ENCODE assay signal across 27 cellular contexts in genomic region chr22:30843245-30843644, GRCh38.
DNase-seq lines count a peak whose midpoint lies in the region; ATAC-seq, FAIRE-seq and TF ChIP-seq lines count a peak whose summit lies in the region.
"Had no signal": no experiment of that assay in that cellular context is flagged by ENCODE, and none has a peak within 500 bp of the region (broad histone marks: within the 10 kb centered on the region; RNA-seq: fewer than 3 reads in every experiment).

No MANE protein-coding gene starts in this region.

- H3K27me3 ChIP-seq in astrocyte (ENCODE audit: insufficient read depth, low read length): no peaks in the 10 kb centered on the region
- H3K27me3 ChIP-seq: testis had no signal

- DNase-seq in M059J (ENCODE audit: low read depth) (peak; percentile 61), astrocyte (ENCODE audit: low read depth) (peak; percentile 69), left lobe of liver (ENCODE audit: low spot score) (peak; percentile 22), urothelium cell line (ENCODE audit: low spot score) (peak; percentile 2), NCI-H2227 (lab: John Stamatoyannopoulos, UW; ENCODE audit: unreplicated experiment) (no peak), NOMO-1 (lab: John Stamatoyannopoulos, UW; ENCODE audit: unreplicated experiment in 2 of 2) (no peak)
- no peak for DNase-seq in activated naive CD4-positive, alpha-beta T cell treated with Interleukin-2 at 50 U/mL for 16 hours
- DNase-seq: activated CD4-positive, alpha-beta T cell treated with anti-CD3 and anti-CD28 coated beads for 4 hours; activated naive CD4-positive, alpha-beta T cell treated with anti-CD3 and anti-CD28 coated beads, Interleukin-2, amount 10 ng/mL, durations not matched to agents 7 days and 5 days; activated T-cell treated with anti-CD3 and anti-CD28 coated beads, Interleukin-2, amount 50 U/mL, for 4 hours; CD4-positive, alpha-beta memory T cell; dermis blood vessel endothelial cell; GF-D8; HFFc6; naive thymus-derived CD8-positive, alpha-beta T cell; NCI-H146; NCI-H510A treated with DMSO at 0.1 percent for 48 hours; NK-92 treated with Interleukin-12 subunit alpha and Interleukin-12 subunit beta, amount 100 ng/mL, for 24 hours; occipital lobe; stimulated activated CD4-positive, alpha-beta T cell treated with anti-CD3 and anti-CD28 coated beads, Interleukin-4, amount 100 ng/mL, for 1 hour; testis had no signal

- H3K4me2 ChIP-seq in astrocyte (ENCODE audit: low read length): no peak overlapping the region
- H3K4me2 ChIP-seq: GM23338 had no signal

- H2AFZ ChIP-seq in astrocyte (ENCODE audit: low read depth, low read length): no peak overlapping the region
- H2AFZ ChIP-seq: GM23338 had no signal

- no peaks in the 10 kb centered on the region for H3K36me3 Mint-ChIP-seq in astrocyte (ENCODE audit: low read depth, unreplicated experiment)
- H3K36me3 Mint-ChIP-seq: activated naive CD4-positive, alpha-beta T cell treated with anti-CD3 and anti-CD28 coated beads, Interleukin-2, amount 10 ng/mL, durations not matched to agents 7 days and 5 days; CD4-positive, alpha-beta memory T cell; stimulated activated memory B cell treated with anti-CD40 and anti-IgM and Interleukin-4, amounts not matched to agents 10 μg/mL and 1 μg/mL and 100 μg/mL, for 72 hours had no signal

- FAIRE-seq in astrocyte (lab: Jason Lieb, UNC) (no peak), urothelium cell line (lab: Jason Lieb, UNC) (no peak)
- FAIRE-seq: endometrium, RCC 7860 had no signal

- no peaks in the 10 kb centered on the region for H3K27me3 Mint-ChIP-seq in astrocyte (ENCODE audit: low read depth, unreplicated experiment)
- H3K27me3 Mint-ChIP-seq: activated naive CD4-positive, alpha-beta T cell treated with anti-CD3 and anti-CD28 coated beads, Interleukin-2, amount 10 ng/mL, durations not matched to agents 7 days and 5 days; stimulated activated memory B cell treated with anti-CD40 and anti-IgM and Interleukin-4, amounts not matched to agents 10 μg/mL and 1 μg/mL and 100 μg/mL, for 72 hours had no signal

- no peak overlapping the region for H3K4me3 ChIP-seq in astrocyte (ENCODE audit: insufficient read depth, low read depth, low read length)
- H3K4me3 ChIP-seq: GM23338, SK-N-MC, testis had no signal

- H3K9me3 Mint-ChIP-seq in astrocyte (ENCODE audit: unreplicated experiment): peaks cover 4% of the 10 kb centered on the region

- no peak for ATAC-seq in left lobe of liver
- ATAC-seq: activated T-cell treated with anti-CD3 and anti-CD28 coated beads, Interleukin-2, amount 50 U/mL, for 4 hours; GM23338; naive thymus-derived CD8-positive, alpha-beta T cell; stimulated activated memory B cell treated with anti-CD40 and anti-IgM and Interleukin-4, amounts not matched to agents 10 μg/mL and 1 μg/mL and 100 μg/mL, for 72 hours had no signal

- no peaks in the 10 kb centered on the region for H4K20me1 ChIP-seq in astrocyte (ENCODE audit: insufficient read depth, low read length)

- no peak overlapping the region for H3K27ac Mint-ChIP-seq in astrocyte (ENCODE audit: unreplicated experiment)
- H3K27ac Mint-ChIP-seq: activated naive CD4-positive, alpha-beta T cell treated with anti-CD3 and anti-CD28 coated beads, Interleukin-2, amount 10 ng/mL, durations not matched to agents 7 days and 5 days; GM23338; HFFc6; naive thymus-derived CD8-positive, alpha-beta T cell; stimulated activated memory B cell treated with anti-CD40 and anti-IgM and Interleukin-4, amounts not matched to agents 10 μg/mL and 1 μg/mL and 100 μg/mL, for 72 hours; T-helper 1 cell treated with Interleukin-12 subunit alpha and Interleukin-12 subunit beta and Interleukin-4 antibody, amounts not matched to agents 30 μg/mL and 1 μg/mL, for 36 hours had no signal

- TF ChIP-seq CTCF in astrocyte (IDR thresholded peaks at IDR 0.05; ENCODE audit: insufficient read depth, low read depth, low read length): no peak

- H3K4me3 Mint-ChIP-seq in astrocyte (ENCODE audit: unreplicated experiment): no peak overlapping the region
- H3K4me3 Mint-ChIP-seq: activated naive CD4-positive, alpha-beta T cell treated with anti-CD3 and anti-CD28 coated beads, Interleukin-2, amount 10 ng/mL, durations not matched to agents 7 days and 5 days; activated T-cell treated with anti-CD3 and anti-CD28 coated beads, Interleukin-2, amount 50 U/mL, for 4 hours; CD4-positive, alpha-beta memory T cell; GM23338; HFFc6; naive thymus-derived CD8-positive, alpha-beta T cell; stimulated activated memory B cell treated with anti-CD40 and anti-IgM and Interleukin-4, amounts not matched to agents 10 μg/mL and 1 μg/mL and 100 μg/mL, for 72 hours; T-helper 1 cell treated with Interleukin-12 subunit alpha and Interleukin-12 subunit beta and Interleukin-4 antibody, amounts not matched to agents 30 μg/mL and 1 μg/mL, for 36 hours had no signal

- no peaks in the 10 kb centered on the region for H3K4me1 ChIP-seq in astrocyte (ENCODE audit: insufficient read depth, low read length)
- H3K4me1 ChIP-seq: testis had no signal

- no peaks in the 10 kb centered on the region for H3K79me2 ChIP-seq in astrocyte (ENCODE audit: insufficient read depth, low read length)

- no peak overlapping the region for H3K27ac ChIP-seq in astrocyte (ENCODE audit: low read depth, low read length)
- H3K27ac ChIP-seq: SK-N-MC, testis had no signal

- no peaks in the 10 kb centered on the region for H3K9me3 ChIP-seq in astrocyte (ENCODE audit: insufficient read depth, low read depth, low read length)
- H3K9me3 ChIP-seq: testis had no signal

- H3K9ac ChIP-seq in astrocyte (ENCODE audit: low read length): no peak overlapping the region

- H3K36me3 ChIP-seq in astrocyte (ENCODE audit: insufficient read depth, low read length): no peaks in the 10 kb centered on the region

- no peaks in the 10 kb centered on the region for H3K4me1 Mint-ChIP-seq in astrocyte (ENCODE audit: low read depth, unreplicated experiment)
- H3K4me1 Mint-ChIP-seq: activated naive CD4-positive, alpha-beta T cell treated with anti-CD3 and anti-CD28 coated beads, Interleukin-2, amount 10 ng/mL, durations not matched to agents 7 days and 5 days; CD4-positive, alpha-beta memory T cell; GM23338; naive thymus-derived CD8-positive, alpha-beta T cell; stimulated activated memory B cell treated with anti-CD40 and anti-IgM and Interleukin-4, amounts not matched to agents 10 μg/mL and 1 μg/mL and 100 μg/mL, for 72 hours had no signal

Comparison
In these comparisons a context has a peak if more than half of its experiments do, and no peak if none do; other contexts are left out.
1. DNase-seq: peak in M059J (single experiment), astrocyte (single experiment), left lobe of liver (single experiment) and urothelium cell line (single experiment); none in activated naive CD4-positive, alpha-beta T cell treated with Interleukin-2 at 50 U/mL for 16 hours (single experiment), NCI-H2227 (single experiment) and NOMO-1 (0 of 2).